ENCODE assay signal across 27 cellular contexts in the genomic region with DNA sequence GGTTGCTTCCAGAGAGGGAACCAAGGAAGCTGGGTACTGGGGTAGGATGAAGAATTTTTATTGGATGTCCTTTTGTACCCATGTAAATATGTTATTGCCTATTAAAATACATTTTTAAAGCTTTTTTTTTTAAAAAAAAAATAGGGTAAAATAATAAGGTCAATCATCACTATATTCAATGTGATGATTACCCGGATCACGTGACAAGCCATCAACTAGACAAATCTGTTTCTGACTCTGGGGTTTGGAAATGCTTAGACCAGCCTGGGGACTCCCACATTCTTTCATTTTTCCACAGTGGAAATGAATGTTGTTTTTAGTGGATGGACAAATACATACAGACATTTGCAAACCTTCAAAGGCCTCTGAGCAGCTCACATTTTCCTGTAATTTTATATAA.
DNase-seq lines count a peak whose midpoint lies in the region; ATAC-seq, FAIRE-seq and TF ChIP-seq lines count a peak whose summit lies in the region.
"Had no signal": no experiment of that assay in that cellular context is flagged by ENCODE, and none has a peak within 500 bp of the region (broad histone marks: within the 10 kb centered on the region; RNA-seq: fewer than 3 reads in every experiment).

No MANE protein-coding gene starts in this region.

- TF ChIP-seq EP300 in HepG2 (IDR thresholded peaks at IDR 0.05; ENCODE audit: low read depth in 2 of 2, low read length in 2 of 2) (no peak), HepG2 (CRISPR knock-in tag; IDR thresholded peaks at IDR 0.05; ENCODE audit: borderline replicate concordance) (no peak), neural cell (conservative IDR thresholded peaks at IDR 0.05; ENCODE audit: poor library complexity, severe bottlenecking) (no peak)

- H3K36me3 ChIP-seq in HepG2 (replicated peaks in 1 of 2; ENCODE audit: control insufficient read depth in 1 of 2, insufficient read depth in 2 of 2, low read length in 2 of 2) (no peaks in the 10 kb centered on the region), right lobe of liver (no peaks in the 10 kb centered on the region), astrocyte (ENCODE audit: insufficient read depth, low read length) (no peaks in the 10 kb centered on the region), neural cell (ENCODE audit: insufficient read depth, low read length) (no peaks in the 10 kb centered on the region), Caco-2 (ENCODE audit: control insufficient read depth, insufficient read depth, low read length) (no peaks in the 10 kb centered on the region)
- H3K36me3 ChIP-seq: BE2C, BLaER1 had no signal

- H2AFZ ChIP-seq in HepG2 (ENCODE audit: low read length) (no peak overlapping the region), astrocyte (ENCODE audit: low read depth, low read length) (no peak overlapping the region), neural cell (ENCODE audit: low read depth, low read length) (no peak overlapping the region)

- no peak for TF ChIP-seq RAD21 in HepG2 (CRISPR knock-in tag; IDR thresholded peaks at IDR 0.05)
- TF ChIP-seq RAD21 in neural cell (conservative IDR thresholded peaks at IDR 0.05) = no peak

- no peaks in the 10 kb centered on the region for H3K79me2 ChIP-seq in HepG2 (ENCODE audit: insufficient read depth, low read length)
- H3K79me2 ChIP-seq in astrocyte (ENCODE audit: insufficient read depth, low read length) = no peaks in the 10 kb centered on the region
- no peaks in the 10 kb centered on the region for H3K79me2 ChIP-seq in neural cell (replicated peaks; ENCODE audit: insufficient read depth, low read length)

- H3K4me3 Mint-ChIP-seq in astrocyte (ENCODE audit: unreplicated experiment) (no peak overlapping the region), Caco-2 (ENCODE audit: unreplicated experiment) (no peak overlapping the region)
- H3K4me3 Mint-ChIP-seq: CD4-positive, alpha-beta memory T cell; CD4-positive, CD25-positive, alpha-beta regulatory T cell; CD8-positive, alpha-beta memory T cell had no signal

- TF ChIP-seq POLR2A in HepG2 (IDR thresholded peaks at IDR 0.05; ENCODE audit: insufficient read depth in 1 of 2, low read depth in 2 of 2, low read length in 2 of 2) (no peak), right lobe of liver (IDR thresholded peaks at IDR 0.05) (no peak)

- peaks cover 2 to 36% of the 10 kb centered on the region in 2 experiments; a peak in 4 of 5 replicates for H3K27me3 ChIP-seq in HepG2 (ENCODE audit: control insufficient read depth in 1 of 2, insufficient read depth in 2 of 2, low read length in 2 of 2)
- no peaks in the 10 kb centered on the region for H3K27me3 ChIP-seq in right lobe of liver
- H3K27me3 ChIP-seq in astrocyte (ENCODE audit: insufficient read depth, low read length) = peaks cover 59% of the 10 kb centered on the region
- H3K27me3 ChIP-seq in neural cell (ENCODE audit: insufficient read depth, low read depth, low read length) = peaks cover 22% of the 10 kb centered on the region
- H3K27me3 ChIP-seq in Caco-2 (replicated peaks; ENCODE audit: control insufficient read depth, insufficient read depth, low read length) = no peaks in the 10 kb centered on the region
- H3K27me3 ChIP-seq: BE2C, BLaER1 had no signal

- H3K9me3 Mint-ChIP-seq in astrocyte (ENCODE audit: unreplicated experiment) = no peaks in the 10 kb centered on the region
- H3K9me3 Mint-ChIP-seq in Caco-2 (ENCODE audit: unreplicated experiment) = no peaks in the 10 kb centered on the region
- H3K9me3 Mint-ChIP-seq: CD4-positive, alpha-beta memory T cell; CD8-positive, alpha-beta memory T cell had no signal

- H3K9ac ChIP-seq in HepG2 (ENCODE audit: insufficient read depth, low read depth, low read length) (no peak overlapping the region), astrocyte (ENCODE audit: low read length) (no peak overlapping the region), neural cell (ENCODE audit: low read length) (peak overlapping the region; percentile 25)
- H3K9ac ChIP-seq: BLaER1 had no signal

- peaks cover 37% of the 10 kb centered on the region for H3K4me1 ChIP-seq in HepG2 (ENCODE audit: insufficient read depth, low read length)
- no peaks in the 10 kb centered on the region for H3K4me1 ChIP-seq in right lobe of liver
- H3K4me1 ChIP-seq in astrocyte (ENCODE audit: insufficient read depth, low read length) = peaks cover 5% of the 10 kb centered on the region
- H3K4me1 ChIP-seq in Caco-2 = no peaks in the 10 kb centered on the region
- H3K4me1 ChIP-seq: BE2C, BLaER1 had no signal

- CTCF ChIA-PET in HepG2 (lab: Yijun Ruan, JAX; ENCODE audit: low intra/inter-chr PET ratio, low total read pairs) = no interaction called here
- CTCF ChIA-PET in Caco-2 (lab: Charles Lee) = interaction anchor here (0.6 to 1.9 kb wide), 2 partner anchors 19 to 787 kb away, joined by 3 to 5 read pairs; no protein-coding TSS in a partner anchor

- H3K36me3 Mint-ChIP-seq in astrocyte (ENCODE audit: low read depth, unreplicated experiment) (peaks cover 2% of the 10 kb centered on the region), Caco-2 (ENCODE audit: insufficient read depth, unreplicated experiment) (no peaks in the 10 kb centered on the region)
- H3K36me3 Mint-ChIP-seq: CD14-positive monocyte; CD4-positive, alpha-beta memory T cell; CD4-positive, CD25-positive, alpha-beta regulatory T cell had no signal

- TF ChIP-seq CTCF in HepG2 (CRISPR knock-in tag; IDR thresholded peaks at IDR 0.05) = no peak
- TF ChIP-seq CTCF in right lobe of liver (IDR thresholded peaks at IDR 0.05) = no peak
- no peak for TF ChIP-seq CTCF in astrocyte (IDR thresholded peaks at IDR 0.05; ENCODE audit: insufficient read depth, low read depth, low read length)
- no peak for TF ChIP-seq CTCF in neural cell (IDR thresholded peaks at IDR 0.05; ENCODE audit: poor library complexity, severe bottlenecking)
- no peak for TF ChIP-seq CTCF in Caco-2 (IDR thresholded peaks at IDR 0.05; ENCODE audit: insufficient read depth in 1 of 2, low read depth in 1 of 2, low read length in 1 of 2, severe bottlenecking in 1 of 2, unreplicated experiment in 1 of 2)

- BruUV-seq in HepG2 (replicated peaks; lab: Mats Ljungman, UMichigan) (no TSS peak), Caco-2 (replicated peaks; lab: Mats Ljungman, UMichigan) (no TSS peak)

- H3K4me2 ChIP-seq in HepG2 (ENCODE audit: low read depth, low read length) (no peak overlapping the region), astrocyte (ENCODE audit: low read length) (peak overlapping the region; percentile 37), neural cell (ENCODE audit: low read length) (peak overlapping the region; percentile 54)
- H3K4me2 ChIP-seq: BLaER1 had no signal

- H3K27ac Mint-ChIP-seq in astrocyte (ENCODE audit: unreplicated experiment) (no peak overlapping the region), Caco-2 (ENCODE audit: unreplicated experiment) (no peak overlapping the region)
- H3K27ac Mint-ChIP-seq: CD14-positive monocyte; CD4-positive, alpha-beta memory T cell; CD4-positive, CD25-positive, alpha-beta regulatory T cell; CD8-positive, alpha-beta memory T cell had no signal

- H3K9me2 ChIP-seq in neural cell (ENCODE audit: insufficient read depth, low read length) = no peaks in the 10 kb centered on the region

- in situ Hi-C loops in HepG2 (cut with HindIII; ENCODE audit: extremely low pct_ligation_motif_present, low pct_unique_long_range_greater_than_20kb) = no loop called here

- peaks cover 53% of the 10 kb centered on the region for H3K27me3 Mint-ChIP-seq in astrocyte (ENCODE audit: low read depth, unreplicated experiment)
- H3K27me3 Mint-ChIP-seq in Caco-2 (ENCODE audit: insufficient read depth, unreplicated experiment) = no peaks in the 10 kb centered on the region

- WGBS in HepG2 (ENCODE audit: low lambda C conversion rate) = 9% methylated on average over 2 of the region's 2 CpGs
- WGBS in right lobe of liver (ENCODE audit: insufficient coverage, low coverage, low lambda C conversion rate, missing lambda C conversion rate) = 72% methylated on average over 2 of the region's 2 CpGs

- no peaks in the 10 kb centered on the region for H3K9me3 ChIP-seq in HepG2 (ENCODE audit: low read length)
- H3K9me3 ChIP-seq in right lobe of liver = no peaks in the 10 kb centered on the region
- H3K9me3 ChIP-seq in astrocyte (ENCODE audit: insufficient read depth, low read depth, low read length) = no peaks in the 10 kb centered on the region
- no peaks in the 10 kb centered on the region for H3K9me3 ChIP-seq in neural cell (ENCODE audit: low read length)
- H3K9me3 ChIP-seq in Caco-2 = no peaks in the 10 kb centered on the region
- H3K9me3 ChIP-seq: BE2C, BLaER1 had no signal

- POLR2A ChIA-PET in HepG2 (lab: Yijun Ruan, JAX) (no interaction called here), Caco-2 (lab: Charles Lee) (no interaction called here)

- no peak for FAIRE-seq in HepG2 (lab: Jason Lieb, UNC)
- FAIRE-seq in astrocyte (lab: Jason Lieb, UNC) = no peak
- FAIRE-seq: A204.1, D721Med, GM12878, GM12892, GM18507 had no signal

- H3K4me3 ChIP-seq in HepG2 (replicated peaks in 1 of 3; ENCODE audit: insufficient read depth in 1 of 3, low read depth in 2 of 3, low read length in 3 of 3) = no peak overlapping the region
- no peak overlapping the region for H3K4me3 ChIP-seq in right lobe of liver
- H3K4me3 ChIP-seq in astrocyte (ENCODE audit: insufficient read depth, low read depth, low read length) = no peak overlapping the region
- H3K4me3 ChIP-seq in neural cell (ENCODE audit: low read length) = peak overlapping the region; percentile 51
- H3K4me3 ChIP-seq in Caco-2 (ENCODE audit: low read depth, low read length) = no peak overlapping the region
- H3K4me3 ChIP-seq: BLaER1, GM12878 had no signal

- ATAC-seq in HepG2 (no peak), right lobe of liver (no peak), HG02610 (IDR thresholded peaks at IDR 0.05; ENCODE audit: unreplicated experiment) (no peak)
- ATAC-seq: GM12878 had no signal

- DNase-seq in HepG2 (ENCODE audit: low spot score) = no peak
- DNase-seq in right lobe of liver = no peak
- DNase-seq in astrocyte (ENCODE audit: low read depth) = no peak
- no peak for DNase-seq in Caco-2
- no peak for DNase-seq in NK-92 treated with Interleukin-12 subunit alpha and Interleukin-12 subunit beta, amount 100 ng/mL, for 24 hours (lab: John Stamatoyannopoulos, UW)
- DNase-seq: 8988T; ACHN; C1 segment of cervical spinal cord; Calu3; CD4-positive, alpha-beta memory T cell; CD4-positive, CD25-positive, alpha-beta regulatory T cell; CD8-positive, alpha-beta memory T cell; COR-L47; DMS53; DMS79; DND-41; GDM1 had no signal

- no peak overlapping the region for H3K27ac ChIP-seq in HepG2 (ENCODE audit: extremely low read length, insufficient read depth, low read length)
- H3K27ac ChIP-seq in right lobe of liver = no peak overlapping the region
- H3K27ac ChIP-seq in astrocyte (ENCODE audit: low read depth, low read length) = no peak overlapping the region
- H3K27ac ChIP-seq in neural cell (ENCODE audit: low read length) = peak overlapping the region; percentile 52
- H3K27ac ChIP-seq: BLaER1 had no signal

- intact Hi-C loops in HepG2 (cut with micrococcal nuclease; ENCODE audit: unreplicated experiment) = no loop called here
- intact Hi-C loops in right lobe of liver (cut with DNase I) = no loop called here
- intact Hi-C loops in Caco-2 (cut with micrococcal nuclease; ENCODE audit: unreplicated experiment) = no loop called here

- no peaks in the 10 kb centered on the region for H3F3A ChIP-seq in neural cell (ENCODE audit: insufficient read depth, low read length, poor library complexity, severe bottlenecking)

- H4K20me1 ChIP-seq in HepG2 (ENCODE audit: insufficient read depth, low read length) (no peaks in the 10 kb centered on the region), astrocyte (ENCODE audit: insufficient read depth, low read length) (no peaks in the 10 kb centered on the region), neural cell (ENCODE audit: insufficient read depth) (no peaks in the 10 kb centered on the region)
- H4K20me1 ChIP-seq: BLaER1 had no signal

- H3K4me1 Mint-ChIP-seq in astrocyte (ENCODE audit: low read depth, unreplicated experiment) = no peaks in the 10 kb centered on the region
- H3K4me1 Mint-ChIP-seq in Caco-2 (ENCODE audit: low read depth, unreplicated experiment) = no peaks in the 10 kb centered on the region
- H3K4me1 Mint-ChIP-seq: CD4-positive, CD25-positive, alpha-beta regulatory T cell had no signal
